Comparison of ENCODE assay signal across 7 cellular contexts in the genomic region with DNA sequence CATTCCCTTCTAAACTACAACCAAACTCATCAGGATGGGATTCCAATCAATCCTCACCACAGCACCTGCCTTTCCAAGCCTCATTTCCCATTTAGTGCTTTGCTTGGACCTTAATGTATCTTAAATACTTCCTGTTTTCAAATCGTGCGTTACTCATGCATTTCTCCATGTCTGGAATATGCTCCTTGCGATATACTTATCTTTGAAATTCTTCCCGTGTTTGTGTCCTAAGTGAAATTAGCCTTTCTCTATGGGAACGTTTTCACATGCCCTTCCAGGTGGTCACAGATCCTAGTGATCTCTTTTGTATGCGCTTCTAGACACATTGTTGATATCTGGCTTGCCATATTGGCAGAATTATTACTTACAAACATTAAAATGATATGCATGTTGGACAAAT.
"Had no signal": no experiment of that assay in that cellular context is flagged by ENCODE, and none has a peak within 500 bp of the region (broad histone marks: within the 10 kb centered on the region; RNA-seq: fewer than 3 reads in every experiment).

No MANE protein-coding gene starts in this region.

- DNase-seq: IMR-90, KBM-7, KG1 had no signal

- H3K4me3 ChIP-seq: K562 had no signal

- H3K9ac ChIP-seq: KMS-11 had no signal

- H3K4me2 ChIP-seq: KMS-11 had no signal

- H3K27ac ChIP-seq: HL-60, KMS-11 had no signal

- ATAC-seq: HepG2, K562 had no signal
